ENCODE assay signal across 8 cellular contexts in the genomic region with DNA sequence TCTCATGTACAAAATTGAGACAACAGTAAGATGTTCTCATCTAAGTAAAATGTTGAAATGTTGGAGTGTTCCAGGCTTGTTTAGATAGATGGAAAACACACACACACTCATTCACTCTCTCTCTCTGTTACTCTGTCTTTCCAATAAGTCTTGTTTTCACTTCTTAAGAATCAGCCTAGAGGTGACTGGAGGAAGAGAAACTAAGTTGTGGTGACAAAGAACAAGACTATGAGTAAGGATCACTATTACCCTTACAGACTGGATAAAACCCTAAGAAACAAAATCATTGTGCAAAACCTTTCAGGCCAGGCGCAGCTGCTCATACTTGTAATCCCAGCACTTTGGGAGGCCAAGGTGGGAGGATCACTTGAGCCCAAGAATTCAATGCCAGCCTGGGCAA.
DNase-seq lines count a peak whose midpoint lies in the region; ATAC-seq and TF ChIP-seq lines count a peak whose summit lies in the region.
"Not testable (repeated sequence)": the region's sequence is repeated elsewhere in the genome, so short reads cannot be mapped to it uniquely, and the experiment has no call there.

No MANE protein-coding gene starts in this region.

- DNase-seq in activated T-cell treated with anti-CD3 and anti-CD28 coated beads, Interleukin-2, amount 50 U/mL, for 72 hours; lower lobe of right lung: not testable (repeated sequence)

- not testable (repeated sequence) for H3K27me3 ChIP-seq in lower lobe of right lung (ENCODE audit: low read depth)

- H3K36me3 Mint-ChIP-seq in activated T-cell treated with anti-CD3 and anti-CD28 coated beads, Interleukin-2, amount 50 U/mL, for 72 hours (ENCODE audit: insufficient read depth in 2 of 2), result not testable (repeated sequence)

- peak overlapping the region; percentile 93 for H3K27ac Mint-ChIP-seq in activated T-cell treated with anti-CD3 and anti-CD28 coated beads, Interleukin-2, amount 50 U/mL, for 72 hours

- not testable (repeated sequence) for H3K4me1 ChIP-seq in lower lobe of right lung

- not testable (repeated sequence) for H3K9me3 ChIP-seq in lower lobe of right lung

- intact Hi-C loops in lower lobe of right lung (cut with DNase I), result not testable (repeated sequence)

- H3K27ac ChIP-seq in lower lobe of right lung, result not testable (repeated sequence)

- H3K4me1 Mint-ChIP-seq in activated T-cell treated with anti-CD3 and anti-CD28 coated beads, Interleukin-2, amount 50 U/mL, for 72 hours (ENCODE audit: low read depth), result peaks cover 37% of the 10 kb centered on the region

- not testable (repeated sequence) for H3K9me3 Mint-ChIP-seq in activated T-cell treated with anti-CD3 and anti-CD28 coated beads, Interleukin-2, amount 50 U/mL, for 72 hours

- TF ChIP-seq CTCF in lower lobe of right lung (IDR thresholded peaks at IDR 0.05), result not testable (repeated sequence)

- peak overlapping the region; percentile 80 for H3K4me3 Mint-ChIP-seq in activated T-cell treated with anti-CD3 and anti-CD28 coated beads, Interleukin-2, amount 50 U/mL, for 72 hours

- ATAC-seq in GM18499 (IDR thresholded peaks at IDR 0.05; ENCODE audit: insufficient read depth, unreplicated experiment) (peak; percentile 93), GM19025 (IDR thresholded peaks at IDR 0.05; ENCODE audit: low read depth, unreplicated experiment) (peak; percentile 75), GM21447 (IDR thresholded peaks at IDR 0.05; ENCODE audit: unreplicated experiment) (peak; percentile 84), HG02642 (IDR thresholded peaks at IDR 0.05; ENCODE audit: poor library complexity, unreplicated experiment) (peak; percentile 93), HG03060 (IDR thresholded peaks at IDR 0.05; ENCODE audit: low read depth, unreplicated experiment) (peak; percentile 86), HG03469 (IDR thresholded peaks at IDR 0.05; ENCODE audit: unreplicated experiment) (peak; percentile 89), lower lobe of right lung (peak; percentile 59)
- ATAC-seq in activated T-cell treated with anti-CD3 and anti-CD28 coated beads, Interleukin-2, amount 50 U/mL, for 72 hours (replicated peaks in 1 of 2), result peak; percentile 91 to 92

- H3K27me3 Mint-ChIP-seq in activated T-cell treated with anti-CD3 and anti-CD28 coated beads, Interleukin-2, amount 50 U/mL, for 72 hours (ENCODE audit: low read depth), result not testable (repeated sequence)

- not testable (repeated sequence) for H3K4me3 ChIP-seq in lower lobe of right lung

- not testable (repeated sequence) for H3K36me3 ChIP-seq in lower lobe of right lung
